ENCODE assay signal across 21 cellular contexts in the genomic region with DNA sequence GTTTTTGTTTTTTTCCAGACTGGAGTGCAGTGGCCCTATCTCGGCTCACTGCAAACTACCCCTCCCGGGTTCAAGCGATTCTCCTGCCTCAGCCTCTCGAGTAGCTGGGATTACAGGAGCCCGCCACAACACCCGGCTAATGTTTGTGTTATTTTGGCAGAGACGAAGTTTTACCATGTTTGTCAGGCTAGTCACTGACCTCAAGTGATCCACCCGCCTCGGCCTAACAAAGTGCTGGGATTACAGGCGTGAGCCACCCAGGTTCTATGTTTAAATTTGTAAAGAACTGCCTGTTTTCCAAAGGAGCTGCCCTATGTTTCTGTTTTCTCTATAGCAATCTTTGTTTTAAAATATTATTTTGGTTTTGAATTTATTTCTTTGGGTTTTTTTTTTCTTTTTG.
"Had no signal": no experiment of that assay in that cellular context is flagged by ENCODE, and none has a peak within 500 bp of the region (broad histone marks: within the 10 kb centered on the region; RNA-seq: fewer than 3 reads in every experiment).

No MANE protein-coding gene starts in this region.

- H3K4me3 ChIP-seq: pancreas, right lobe of liver, smooth muscle cell, upper lobe of right lung had no signal

- H3K27ac ChIP-seq: coronary artery, heart right ventricle, pancreas, right lobe of liver, thoracic aorta, upper lobe of right lung had no signal

- ATAC-seq: activated CD8-positive, alpha-beta memory T cell treated with anti-CD3 and anti-CD28 coated beads, Interleukin-2, amount 10 ng/mL, durations not matched to agents 7 days and 5 days; activated T-helper 17 cell treated with anti-CD3 and anti-CD28 coated beads, Interleukin-2, amount 50 U/mL, for 72 hours had no signal

- H3K27me3 ChIP-seq: pancreas, right lobe of liver had no signal

- DNase-seq: activated CD4-positive, alpha-beta memory T cell treated with anti-CD3 and anti-CD28 coated beads, Interleukin-2, amount 10 ng/mL, durations not matched to agents 7 days and 5 days; activated CD4-positive, alpha-beta T cell treated with anti-CD3 and anti-CD28 coated beads for 48 hours; activated CD4-positive, CD25-positive, alpha-beta regulatory T cell; activated CD8-positive, alpha-beta memory T cell treated with anti-CD3 and anti-CD28 coated beads, Interleukin-2, amount 10 ng/mL, durations not matched to agents 7 days and 5 days; activated naive CD4-positive, alpha-beta T cell; activated naive CD8-positive, alpha-beta T cell treated with anti-CD3 and anti-CD28 coated beads for 36 hours; activated T-cell treated with anti-CD3 and anti-CD28 coated beads, Interleukin-2, amount 50 U/mL, for 1 hour; amygdala; erythroblast; heart right ventricle; immature natural killer cell; naive thymus-derived CD8-positive, alpha-beta T cell; pancreas; right lobe of liver; stimulated activated naive B cell treated with anti-CD40 and anti-IgM and Interleukin-4, amounts not matched to agents 10 μg/mL and 1 μg/mL and 100 μg/mL, for 72 hours; T1000; upper lobe of right lung had no signal

- H3K4me2 ChIP-seq: smooth muscle cell had no signal

- H3K9me3 ChIP-seq: pancreas, right lobe of liver, thoracic aorta, upper lobe of right lung had no signal

- H3K36me3 ChIP-seq: heart right ventricle, pancreas, right lobe of liver, thoracic aorta, upper lobe of right lung had no signal

- H3K4me1 ChIP-seq: heart right ventricle, pancreas, upper lobe of right lung had no signal
